Comparison of ENCODE assay signal across 9 cellular contexts in genomic region chr19:6126335-6126974, GRCh38. TPM values are rescaled to one million over a fixed set of nuclear protein-coding genes. Genes with fewer than 3 reads are reported as not detected.
DNase-seq lines count a peak whose midpoint lies in the region; ATAC-seq, FAIRE-seq and TF ChIP-seq lines count a peak whose summit lies in the region.
"Had no signal": no experiment of that assay in that cellular context is flagged by ENCODE, and none has a peak within 500 bp of the region (broad histone marks: within the 10 kb centered on the region; RNA-seq: fewer than 3 reads in every experiment).

No MANE protein-coding gene starts in this region.

- peak; percentile 84 for FAIRE-seq in GM12891 (lab: Jason Lieb, UNC)
- FAIRE-seq: endometrium had no signal

- TF ChIP-seq CTCF in SU-DHL-6 (IDR thresholded peaks at IDR 0.05; ENCODE audit: insufficient read depth, low read length, poor library complexity, severe bottlenecking) = peak; percentile 27

- no peaks in the 10 kb centered on the region for H3K27me3 ChIP-seq in SU-DHL-6 (ENCODE audit: low read length)

- no peaks in the 10 kb centered on the region for H3K9me3 ChIP-seq in SU-DHL-6 (ENCODE audit: insufficient read depth, low read length)

- H3K27ac ChIP-seq in SU-DHL-6 (ENCODE audit: low read depth, low read length) = no peak overlapping the region

- no peaks in the 10 kb centered on the region for H3K9me2 ChIP-seq in SU-DHL-6 (replicated peaks; ENCODE audit: insufficient read depth, low read length)

- no peak overlapping the region for H3K4me2 ChIP-seq in SU-DHL-6 (ENCODE audit: low read depth, low read length, poor library complexity, severe bottlenecking)

- no peak for ATAC-seq in GM21515 (IDR thresholded peaks at IDR 0.05; ENCODE audit: unreplicated experiment)

- H3K36me3 ChIP-seq in SU-DHL-6 (ENCODE audit: low read length) = no peaks in the 10 kb centered on the region

- no peaks in the 10 kb centered on the region for H4K20me1 ChIP-seq in SU-DHL-6 (ENCODE audit: low read depth, low read length)

- H3K9ac ChIP-seq in SU-DHL-6 (ENCODE audit: low read length) = no peak overlapping the region

- TF ChIP-seq POLR2A in GM12891 (IDR thresholded peaks at IDR 0.05; ENCODE audit: low read depth, low read length) = no peak

- no peak overlapping the region for H3K4me3 ChIP-seq in SU-DHL-6 (ENCODE audit: insufficient read depth, low read length, poor library complexity, severe bottlenecking)

- peak; percentile 47 for DNase-seq in AG08396 (ENCODE audit: low spot score)
- no peak for DNase-seq in GM12891 (ENCODE audit: insufficient read length, low spot score)
- peak; percentile 35 to 73 (median 36) for DNase-seq in NCI-H1417 (lab: John Stamatoyannopoulos, UW)
- DNase-seq in hepatic stellate cell (ENCODE audit: low spot score) = peak; percentile 47
- no peak for DNase-seq in activated T-cell treated with anti-CD3 and anti-CD28 coated beads for 4 hours
- DNase-seq in posterior cingulate gyrus = no peak

- H3F3A ChIP-seq in SU-DHL-6 (ENCODE audit: insufficient read depth) = no peaks in the 10 kb centered on the region

- intact Hi-C loops in posterior cingulate gyrus (cut with DNase I) = no loop called here

- H2AFZ ChIP-seq in SU-DHL-6 (ENCODE audit: low read depth, low read length, severe bottlenecking) = no peak overlapping the region

- no peaks in the 10 kb centered on the region for H3K79me2 ChIP-seq in SU-DHL-6 (ENCODE audit: insufficient read depth, low read length)

TF ChIP-seq in GM12891, 5 proteins besides CTCF, POLR2A, EP300 and RAD21:
- TF ChIP-seq POU2F2 (IDR thresholded peaks at IDR 0.05; ENCODE audit: low read depth, low read length) (peak; percentile 89), TAF1 (IDR thresholded peaks at IDR 0.05; ENCODE audit: low read depth, low read length) (no peak), SPI1 (IDR thresholded peaks at IDR 0.05; ENCODE audit: low read depth, low read length) (0 out of 2 replicates have a peak, but pooled peaks have one; percentile 5), POLR2AphosphoS5 (IDR thresholded peaks at IDR 0.05; ENCODE audit: low read depth, low read length) (no peak), PAX5 (IDR thresholded peaks at IDR 0.05; ENCODE audit: insufficient read depth, low read length, severe bottlenecking) (no peak)
TF ChIP-seq in GM12891: peak in this region for 2.

RNA-seq across cellular contexts. Expression of gene ACSBG2, which starts 9.0 kb away (rescaled TPM):
- 0.09 TPM for polyA plus RNA-seq in GM12891 (2012; ENCODE audit: low read depth, missing spikeins)

RNA-seq across cellular contexts. Expression of gene RFX2, which starts 16.2 kb away (rescaled TPM):
- 1.8 TPM for polyA plus RNA-seq in GM12891 (2012; ENCODE audit: low read depth, missing spikeins)

Comparison
In these comparisons a context has a peak if more than half of its experiments do, and no peak if none do; other contexts are left out.
1. DNase-seq: peak in AG08396 (single experiment), NCI-H1417 (3 of 3) and hepatic stellate cell (single experiment); none in GM12891 (single experiment), activated T-cell treated with anti-CD3 and anti-CD28 coated beads for 4 hours (single experiment) and posterior cingulate gyrus (0 of 10).